In the genomic region with DNA sequence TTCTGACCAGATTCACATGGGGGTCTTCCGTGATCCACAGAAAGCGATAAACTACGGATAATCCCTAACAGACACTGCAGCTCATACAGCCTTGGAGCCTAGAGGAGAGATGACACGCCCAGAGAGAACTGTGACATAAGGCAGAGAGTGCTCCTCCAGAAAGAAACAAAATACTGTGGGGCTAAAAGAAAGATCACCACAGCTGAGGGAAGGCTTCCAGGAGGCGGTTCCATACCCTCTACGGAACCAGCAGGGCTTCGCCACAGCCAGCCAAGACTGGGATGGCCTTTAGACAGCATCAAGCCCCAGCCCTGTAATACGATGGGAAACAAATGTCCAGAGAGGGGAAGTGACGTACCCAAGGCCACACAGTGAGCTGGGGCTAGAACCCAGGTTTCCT, we compare ENCODE assay signal across 19 cellular contexts. TPM values are rescaled to one million over a fixed set of nuclear protein-coding genes. Genes with fewer than 3 reads are reported as not detected.
A peak's percentile ranks its signal among the peaks of the same experiment; 100 is the strongest.
DNase-seq lines count a peak whose midpoint lies in the region; ATAC-seq and TF ChIP-seq lines count a peak whose summit lies in the region.
"Had no signal": no experiment of that assay in that cellular context is flagged by ENCODE, and none has a peak within 500 bp of the region (broad histone marks: within the 10 kb centered on the region; RNA-seq: fewer than 3 reads in every experiment).

No MANE protein-coding gene starts in this region.

- H3K36me3 ChIP-seq in esophagus squamous epithelium (peaks cover 28 to 100% (median 40%) of the 10 kb centered on the region in 3 donors), osteoblast (ENCODE audit: insufficient read depth, low read length) (peaks cover 40% of the 10 kb centered on the region), upper lobe of left lung (peaks cover 32 to 99% (median 74%) of the 10 kb centered on the region in 4 donors)

- TF ChIP-seq EP300 in upper lobe of left lung (IDR thresholded peaks at IDR 0.05), result no peak

- H3K27me3 Mint-ChIP-seq in activated naive CD8-positive, alpha-beta T cell treated with anti-CD3 and anti-CD28 coated beads, Interleukin-2, amount 50 U/mL, for 24 hours, result no peaks in the 10 kb centered on the region
- H3K27me3 Mint-ChIP-seq in activated naive CD8-positive, alpha-beta T cell treated with anti-CD3 and anti-CD28 coated beads for 36 hours, result no peaks in the 10 kb centered on the region

- H3K4me1 ChIP-seq in esophagus squamous epithelium (peaks cover 0 to 72% (median 51%) of the 10 kb centered on the region in 3 donors), osteoblast (ENCODE audit: insufficient read depth, low read length) (peaks cover 33% of the 10 kb centered on the region), upper lobe of left lung (peaks cover 40 to 55% (median 44%) of the 10 kb centered on the region in 4 donors)

- no peaks in the 10 kb centered on the region for H4K20me1 ChIP-seq in osteoblast (ENCODE audit: insufficient read depth, low read length)

- no peak for DNase-seq in activated naive CD8-positive, alpha-beta T cell treated with anti-CD3 and anti-CD28 coated beads, Interleukin-2, amount 50 U/mL, for 24 hours
- no peak for DNase-seq in activated naive CD8-positive, alpha-beta T cell treated with anti-CD3 and anti-CD28 coated beads for 36 hours
- no peak for DNase-seq in esophagus squamous epithelium (lab: John Stamatoyannopoulos, UW)
- no peak for DNase-seq in osteoblast (ENCODE audit: insufficient read length, low spot score, missing footprints)
- DNase-seq in upper lobe of left lung, result no peak
- no peak for DNase-seq in NCI-H2107 (lab: John Stamatoyannopoulos, UW)
- no peak for DNase-seq in NCI-H2107 treated with DMSO at 0.1 percent for 48 hours (lab: John Stamatoyannopoulos, UW; ENCODE audit: unreplicated experiment)
- DNase-seq: hippocampal formation, KG1, NCI-H1105 treated with DMSO at 0.1 percent for 48 hours, NCI-H2171, substantia nigra, T-helper 9 cell had no signal

- no peak overlapping the region for H2AFZ ChIP-seq in osteoblast (ENCODE audit: low read length)

- H3K4me1 Mint-ChIP-seq in activated naive CD8-positive, alpha-beta T cell treated with anti-CD3 and anti-CD28 coated beads, Interleukin-2, amount 50 U/mL, for 24 hours, result peaks cover 13% of the 10 kb centered on the region
- no peaks in the 10 kb centered on the region for H3K4me1 Mint-ChIP-seq in activated naive CD8-positive, alpha-beta T cell treated with anti-CD3 and anti-CD28 coated beads for 36 hours

- ATAC-seq in activated naive CD8-positive, alpha-beta T cell treated with anti-CD3 and anti-CD28 coated beads, Interleukin-2, amount 50 U/mL, for 24 hours, result no peak
- ATAC-seq in upper lobe of left lung (ENCODE audit: low FRiP score in 2 of 2), result no peak
- no peak for ATAC-seq in GM19467 (IDR thresholded peaks at IDR 0.05; ENCODE audit: unreplicated experiment)

- H3K9me3 ChIP-seq in esophagus squamous epithelium (no peaks in the 10 kb centered on the region), osteoblast (ENCODE audit: low read depth, low read length) (no peaks in the 10 kb centered on the region), upper lobe of left lung (no peaks in the 10 kb centered on the region)
- H3K9me3 ChIP-seq: BLaER1 treated with 17β-estradiol and CSF1 and Interleukin-3, amounts not matched to agents 10 nM and 100 nM had no signal

- H3K27ac Mint-ChIP-seq in activated naive CD8-positive, alpha-beta T cell treated with anti-CD3 and anti-CD28 coated beads, Interleukin-2, amount 50 U/mL, for 24 hours, result peak overlapping the region; percentile 52
- no peak overlapping the region for H3K27ac Mint-ChIP-seq in activated naive CD8-positive, alpha-beta T cell treated with anti-CD3 and anti-CD28 coated beads for 36 hours

- H3K4me3 Mint-ChIP-seq in activated naive CD8-positive, alpha-beta T cell treated with anti-CD3 and anti-CD28 coated beads, Interleukin-2, amount 50 U/mL, for 24 hours, result no peak overlapping the region
- H3K4me3 Mint-ChIP-seq in activated naive CD8-positive, alpha-beta T cell treated with anti-CD3 and anti-CD28 coated beads for 36 hours, result no peak overlapping the region

- intact Hi-C loops in esophagus squamous epithelium (cut with DNase I), result no loop called here

- peak overlapping the region; percentile 74 to 89 (median 88) for H3K27ac ChIP-seq in esophagus squamous epithelium
- peak overlapping the region; percentile 5 for H3K27ac ChIP-seq in osteoblast (ENCODE audit: low read depth, low read length)
- H3K27ac ChIP-seq in upper lobe of left lung, result peak overlapping the region; percentile 62 to 86 (median 84)
- H3K27ac ChIP-seq: BLaER1 treated with 17β-estradiol and CSF1 and Interleukin-3, amounts not matched to agents 10 nM and 100 nM; neutrophil; SK-N-MC had no signal

- no peaks in the 10 kb centered on the region for H3K9me3 Mint-ChIP-seq in activated naive CD8-positive, alpha-beta T cell treated with anti-CD3 and anti-CD28 coated beads, Interleukin-2, amount 50 U/mL, for 24 hours
- no peaks in the 10 kb centered on the region for H3K9me3 Mint-ChIP-seq in activated naive CD8-positive, alpha-beta T cell treated with anti-CD3 and anti-CD28 coated beads for 36 hours

- no peak for TF ChIP-seq POLR2A in esophagus squamous epithelium (IDR thresholded peaks at IDR 0.05)
- TF ChIP-seq POLR2A in upper lobe of left lung (IDR thresholded peaks at IDR 0.05), result no peak

- no peak overlapping the region for H3K4me3 ChIP-seq in esophagus squamous epithelium
- no peak overlapping the region for H3K4me3 ChIP-seq in osteoblast (ENCODE audit: insufficient read depth, low read length)
- H3K4me3 ChIP-seq in upper lobe of left lung, result no peak overlapping the region
- H3K4me3 ChIP-seq: BLaER1 treated with 17β-estradiol and CSF1 and Interleukin-3, amounts not matched to agents 10 nM and 100 nM; SK-N-MC had no signal

- H3K4me2 ChIP-seq in osteoblast (ENCODE audit: insufficient read depth, low read length), result no peak overlapping the region
- H3K4me2 ChIP-seq: BLaER1 treated with 17β-estradiol and CSF1 and Interleukin-3, amounts not matched to agents 10 nM and 100 nM had no signal

- WGBS in esophagus squamous epithelium, 2 donors, result 70 to 91% methylated on average over 9 of the region's 9 CpGs
- WGBS in upper lobe of left lung, 2 donors, result 89 to 93% methylated on average over 9 of the region's 9 CpGs

- peaks cover 64% of the 10 kb centered on the region for H3K36me3 Mint-ChIP-seq in activated naive CD8-positive, alpha-beta T cell treated with anti-CD3 and anti-CD28 coated beads, Interleukin-2, amount 50 U/mL, for 24 hours (ENCODE audit: low read depth)
- peaks cover 13% of the 10 kb centered on the region for H3K36me3 Mint-ChIP-seq in activated naive CD8-positive, alpha-beta T cell treated with anti-CD3 and anti-CD28 coated beads for 36 hours

- no peaks in the 10 kb centered on the region for H3K79me2 ChIP-seq in osteoblast (ENCODE audit: insufficient read depth, low read length)

- no peak for TF ChIP-seq CTCF in esophagus squamous epithelium (IDR thresholded peaks at IDR 0.05)
- no peak for TF ChIP-seq CTCF in osteoblast (IDR thresholded peaks at IDR 0.05; ENCODE audit: extremely low read depth, low read depth, low read length)
- no peak for TF ChIP-seq CTCF in upper lobe of left lung (IDR thresholded peaks at IDR 0.05)

- H3K27me3 ChIP-seq in esophagus squamous epithelium, result no peaks in the 10 kb centered on the region
- H3K27me3 ChIP-seq in osteoblast (ENCODE audit: insufficient read depth, low read length), result no peaks in the 10 kb centered on the region
- no peaks in the 10 kb centered on the region for H3K27me3 ChIP-seq in upper lobe of left lung
- H3K27me3 ChIP-seq: BLaER1 treated with 17β-estradiol and CSF1 and Interleukin-3, amounts not matched to agents 10 nM and 100 nM; neutrophil had no signal

RNA-seq across cellular contexts. Expression of gene GPX3, which starts 19.3 kb away (rescaled TPM):
- total RNA-seq in activated naive CD8-positive, alpha-beta T cell treated with anti-CD3 and anti-CD28 coated beads for 36 hours, result not detected
- 1,000 to 10,000 TPM in 1 of 4 donors, 100 to 1,000 TPM in 3; 166 to 1,028 (median 489) TPM for total RNA-seq in esophagus squamous epithelium
- total RNA-seq in osteoblast, result 8.8 and 9.8 TPM in 2 replicates
- total RNA-seq in upper lobe of left lung, result 1,000 to 10,000 TPM in 4 of 6 donors, 100 to 1,000 TPM in 2; 876 to 1,536 (median 1,027) TPM
- total RNA-seq: A172; activated CD8-positive, alpha-beta memory T cell treated with anti-CD3 and anti-CD28 coated beads for 36 hours had no signal

RNA-seq across cellular contexts. Expression of gene TNIP1, which starts 41.2 kb away (rescaled TPM):
- 100 to 1,000 TPM; 185 to 189 TPM for total RNA-seq in activated naive CD8-positive, alpha-beta T cell treated with anti-CD3 and anti-CD28 coated beads for 36 hours
- 100 to 1,000 TPM in 1 of 4 donors, 10 to 100 TPM in 3; 55.5 to 109 (median 95.4) TPM for total RNA-seq in esophagus squamous epithelium
- 66.3 and 85.8 TPM in 2 replicates for total RNA-seq in osteoblast
- 100 to 1,000 TPM; 109 to 166 (median 130) TPM for total RNA-seq in upper lobe of left lung

Comparison
In these comparisons a context has a peak if more than half of its experiments do, and no peak if none do; other contexts are left out.
1. H3K27ac ChIP-seq: peak in every context shown above with its lines; median percentile 88 in esophagus squamous epithelium; 84 in upper lobe of left lung; 5 in osteoblast.
2. RNA of gene GPX3, which starts 19.3 kb away (total RNA-seq): 876 to 1,536 TPM in upper lobe of left lung and 166 to 1,028 TPM in esophagus squamous epithelium; 8.8 to 9.8 TPM in osteoblast and not detected in activated naive CD8-positive, alpha-beta T cell treated with anti-CD3 and anti-CD28 coated beads for 36 hours; every median in the first group is over 10 times any median in the second.